Comparison of ENCODE assay signal across 8 cellular contexts in the genomic region with DNA sequence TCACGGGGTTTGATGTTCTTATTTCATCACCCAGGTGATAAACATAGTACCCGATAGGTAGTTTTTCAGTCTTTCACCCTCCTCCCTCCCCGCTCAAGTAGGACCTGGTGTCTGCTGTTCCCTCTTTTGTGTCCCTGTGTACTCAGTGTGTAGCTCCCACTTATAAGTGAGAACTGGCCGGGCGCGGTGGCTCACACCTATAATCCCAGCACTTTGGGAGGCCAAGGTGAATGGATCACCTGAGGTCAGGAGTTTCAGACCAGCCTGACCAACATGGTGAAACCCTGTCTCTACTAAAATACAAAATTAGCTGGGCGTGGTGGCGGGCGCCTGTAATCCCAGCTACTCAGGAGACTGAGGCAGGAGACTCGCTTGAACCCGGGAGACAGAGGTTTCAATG. TPM values are rescaled to one million over a fixed set of nuclear protein-coding genes. Genes with fewer than 3 reads are reported as not detected.
A peak's percentile ranks its signal among the peaks of the same experiment; 100 is the strongest.
DNase-seq lines count a peak whose midpoint lies in the region; ATAC-seq and TF ChIP-seq lines count a peak whose summit lies in the region.
"Not testable (repeated sequence)": the region's sequence is repeated elsewhere in the genome, so short reads cannot be mapped to it uniquely, and the experiment has no call there.

No MANE protein-coding gene starts in this region.

- H3K27me3 Mint-ChIP-seq in activated B cell treated with CpG ODN at 0.5 μM for 24 hours; activated T-helper 17 cell treated with anti-CD3 and anti-CD28 coated beads, Interleukin-2, amount 50 U/mL, for 72 hours; brain: not testable (repeated sequence)

- H4K20me1 ChIP-seq in BLaER1, result not testable (repeated sequence)

- TF ChIP-seq POLR2A in gastrocnemius medialis (IDR thresholded peaks at IDR 0.05), result not testable (repeated sequence)

- H3K4me2 ChIP-seq in BLaER1, result peak overlapping the region; percentile 93

- ATAC-seq in activated B cell treated with CpG ODN at 0.5 μM for 24 hours (ENCODE audit: low read depth); activated T-helper 17 cell treated with anti-CD3 and anti-CD28 coated beads, Interleukin-2, amount 50 U/mL, for 72 hours (replicated peaks); gastrocnemius medialis: not testable (repeated sequence)

- H3K9me3 ChIP-seq in BLaER1; KOPT-K1 (ENCODE audit: insufficient read depth, low read length, poor library complexity, severe bottlenecking); right atrium auricular region; gastrocnemius medialis; tibial artery: not testable (repeated sequence)

- H3K4me3 Mint-ChIP-seq in activated B cell treated with CpG ODN at 0.5 μM for 24 hours, brain: not testable (repeated sequence)
- peak overlapping the region; percentile 81 for H3K4me3 Mint-ChIP-seq in activated T-helper 17 cell treated with anti-CD3 and anti-CD28 coated beads, Interleukin-2, amount 50 U/mL, for 72 hours

- intact Hi-C loops in activated B cell treated with CpG ODN at 0.5 μM for 24 hours (cut with micrococcal nuclease); gastrocnemius medialis (cut with DNase I; ENCODE audit: low total_unique reads); tibial artery (cut with DNase I; ENCODE audit: low total_unique reads): not testable (repeated sequence)

- not testable (repeated sequence) for H3K9me3 Mint-ChIP-seq in activated B cell treated with CpG ODN at 0.5 μM for 24 hours; activated T-helper 17 cell treated with anti-CD3 and anti-CD28 coated beads, Interleukin-2, amount 50 U/mL, for 72 hours; brain

- not testable (repeated sequence) for TF ChIP-seq CTCF in activated B cell treated with CpG ODN at 0.5 μM for 24 hours (IDR thresholded peaks at IDR 0.05); brain (conservative IDR thresholded peaks at IDR 0.05); right atrium auricular region (IDR thresholded peaks at IDR 0.05); gastrocnemius medialis (IDR thresholded peaks at IDR 0.05 in 4 of 5, conservative IDR thresholded peaks at IDR 0.05 in 1 of 5); tibial artery (IDR thresholded peaks at IDR 0.05)

- H3K27ac ChIP-seq in BLaER1, result peak overlapping the region; percentile 98
- H3K27ac ChIP-seq in KOPT-K1 (ENCODE audit: low read depth, low read length, poor library complexity, severe bottlenecking), result peak overlapping the region; percentile 98
- H3K27ac ChIP-seq in right atrium auricular region, result peak overlapping the region; percentile 90 to 96
- H3K27ac ChIP-seq in gastrocnemius medialis, result peak overlapping the region; percentile 95 to 100 (median 97)
- peak overlapping the region; percentile 82 to 83 for H3K27ac ChIP-seq in tibial artery

- H3K4me1 Mint-ChIP-seq in activated B cell treated with CpG ODN at 0.5 μM for 24 hours (peaks cover 100% of the 10 kb centered on the region), brain (peaks cover 100% of the 10 kb centered on the region)
- H3K4me1 Mint-ChIP-seq in activated T-helper 17 cell treated with anti-CD3 and anti-CD28 coated beads, Interleukin-2, amount 50 U/mL, for 72 hours, result peaks cover 71% of the 10 kb centered on the region

- in situ Hi-C loops in gastrocnemius medialis (cut with MboI; ENCODE audit: low sequenced_read_pairs in 4 of 4), result loop anchor here in 2 of 4 donors (25.0 kb wide), 2 partner anchors 369 to 394 kb away; partner anchors contain the start of gene MTMR10 (in 1 of the 2)

- not testable (repeated sequence) for H3K27me3 ChIP-seq in BLaER1, right atrium auricular region, gastrocnemius medialis, tibial artery

- DNase-seq in activated B cell treated with CpG ODN at 0.5 μM for 24 hours; right atrium auricular region (ENCODE audit: low spot score); gastrocnemius medialis; tibial artery: not testable (repeated sequence)

- H3K27ac Mint-ChIP-seq in activated B cell treated with CpG ODN at 0.5 μM for 24 hours (peak overlapping the region; percentile 92), brain (peak overlapping the region in 3 of 5 experiments; percentile 16 to 88 (median 61))
- peak overlapping the region; percentile 87 for H3K27ac Mint-ChIP-seq in activated T-helper 17 cell treated with anti-CD3 and anti-CD28 coated beads, Interleukin-2, amount 50 U/mL, for 72 hours

- H3K36me3 Mint-ChIP-seq in activated B cell treated with CpG ODN at 0.5 μM for 24 hours (ENCODE audit: low read depth) (peaks cover 44% of the 10 kb centered on the region), brain (peaks cover 25% of the 10 kb centered on the region)
- H3K36me3 Mint-ChIP-seq in activated T-helper 17 cell treated with anti-CD3 and anti-CD28 coated beads, Interleukin-2, amount 50 U/mL, for 72 hours (ENCODE audit: low read depth), result peaks cover 64% of the 10 kb centered on the region

- H3K9ac ChIP-seq in BLaER1, result peak overlapping the region; percentile 80

- not testable (repeated sequence) for H3K4me3 ChIP-seq in BLaER1, right atrium auricular region, gastrocnemius medialis, tibial artery

- peaks cover 100% of the 10 kb centered on the region for H3K4me1 ChIP-seq in BLaER1
- peaks cover 0 to 100% of the 10 kb centered on the region in 2 donors for H3K4me1 ChIP-seq in right atrium auricular region
- peaks cover 99 to 100% of the 10 kb centered on the region in 2 donors for H3K4me1 ChIP-seq in gastrocnemius medialis
- peaks cover 15 to 96% (median 53%) of the 10 kb centered on the region in 4 donors for H3K4me1 ChIP-seq in tibial artery

- CTCF ChIA-PET in activated B cell treated with CpG ODN at 0.5 μM for 24 hours (lab: Charles Lee), result interaction anchor here (1.3 to 3.6 kb wide), 6 partner anchors 9 to 134 kb away, joined by 4 to 22 read pairs (median 6); no protein-coding TSS in a partner anchor

- not testable (repeated sequence) for H3K36me3 ChIP-seq in BLaER1, right atrium auricular region, gastrocnemius medialis, tibial artery
- peaks cover 17% of the 10 kb centered on the region for H3K36me3 ChIP-seq in KOPT-K1 (ENCODE audit: insufficient read depth, low read length)

- POLR2A ChIA-PET in activated B cell treated with CpG ODN at 0.5 μM for 24 hours (lab: Charles Lee), result interaction anchor here (0.8 to 3.3 kb wide), 10 partner anchors 8 to 119 kb away, joined by 3 to 26 read pairs (median 5); partner anchors contain the start of gene KLF13

RNA-seq across cellular contexts. Expression of gene KLF13, which starts 29.5 kb away (rescaled TPM):
- total RNA-seq in activated B cell treated with CpG ODN at 0.5 μM for 24 hours (177 and 178 TPM in 2 replicates), right atrium auricular region (10 to 100 TPM; 52.8 to 54.6 TPM), gastrocnemius medialis (10 to 100 TPM; 18.3 to 50.2 (median 32.9) TPM)
- 100 to 1,000 TPM; 101 to 119 TPM for total RNA-seq in activated T-helper 17 cell treated with anti-CD3 and anti-CD28 coated beads, Interleukin-2, amount 50 U/mL, for 72 hours
- 88.5 TPM for polyA plus RNA-seq in brain (ENCODE audit: insufficient read depth, low read depth, low replicate concordance)
